In the genomic region with DNA sequence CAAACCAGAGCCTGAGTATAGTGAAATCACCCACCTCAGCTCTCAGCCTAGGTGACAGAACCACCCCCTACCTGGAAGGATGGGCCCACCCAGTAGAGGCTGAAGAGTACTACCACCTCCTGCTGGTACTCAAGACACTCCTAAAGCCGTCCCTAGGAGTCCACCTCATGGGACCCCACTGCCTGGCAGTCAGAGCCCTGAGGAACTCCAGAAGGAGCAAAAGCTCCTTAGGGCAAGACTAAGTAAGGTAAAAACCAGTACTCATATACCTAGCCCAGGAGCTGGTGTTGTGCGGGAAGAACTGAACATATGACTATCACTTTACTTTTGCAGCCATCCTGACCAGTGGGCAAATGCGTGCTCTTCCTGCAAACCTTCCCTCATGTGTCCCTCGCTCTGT, we compare ENCODE assay signal across 30 cellular contexts.
"Had no signal": no experiment of that assay in that cellular context is flagged by ENCODE, and none has a peak within 500 bp of the region (broad histone marks: within the 10 kb centered on the region; RNA-seq: fewer than 3 reads in every experiment).

No MANE protein-coding gene starts in this region.

- H3K4me2 ChIP-seq: SK-N-SH had no signal

- H3K4me1 ChIP-seq: ascending aorta, Peyer's patch, SJSA1 had no signal

- H3K9me3 ChIP-seq: ascending aorta, MG63, Peyer's patch, SJSA1, SK-N-SH had no signal

- ATAC-seq: activated CD4-positive, alpha-beta T cell treated with anti-CD3 and anti-CD28 coated beads for 36 hours; activated CD4-positive, CD25-positive, alpha-beta regulatory T cell treated with anti-CD3 and anti-CD28 coated beads, Interleukin-2, amount 50 U/mL, for 24 hours; activated CD8-positive, alpha-beta memory T cell treated with anti-CD3 and anti-CD28 coated beads, Interleukin-2, amount 10 ng/mL, durations not matched to agents 7 days and 5 days; PC-3; WTC11 had no signal

- DNase-seq: activated CD4-positive, alpha-beta memory T cell treated with anti-CD3 and anti-CD28 coated beads, Interleukin-2, amount 10 ng/mL, durations not matched to agents 7 days and 5 days; activated CD4-positive, alpha-beta T cell treated with anti-CD3 and anti-CD28 coated beads for 36 hours; activated CD8-positive, alpha-beta memory T cell treated with anti-CD3 and anti-CD28 coated beads, Interleukin-2, amount 10 ng/mL, durations not matched to agents 7 days and 5 days; activated gamma-delta T cell; activated naive CD4-positive, alpha-beta T cell treated with Interleukin-2 at 50 U/mL for 16 hours; activated naive CD8-positive, alpha-beta T cell treated with anti-CD3 and anti-CD28 coated beads, Interleukin-2, amount 10 ng/mL, durations not matched to agents 7 days and 5 days; activated T-cell treated with anti-CD3 and anti-CD28 coated beads, Interleukin-2, amount 50 U/mL, for 24 hours; amygdala; Kasumi-1; KG1; MG63; NCI-H1048; NCI-H1436 treated with DMSO at 0.1 percent for 48 hours; NCI-H1694 treated with DMSO at 0.1 percent for 48 hours; NCI-H2029; NCI-H345; NCI-H524 treated with DMSO at 0.1 percent for 48 hours; NCI-H748 treated with DMSO at 0.1 percent for 48 hours; NK-92 treated with Interleukin-12 subunit alpha and Interleukin-12 subunit beta, amount 100 ng/mL, for 24 hours; PC-3; Peyer's patch; RPMI8226; SHP77 treated with DMSO at 0.1 percent for 48 hours; SK-N-SH had no signal

- H3K27ac ChIP-seq: ascending aorta, Peyer's patch, SJSA1 had no signal

- H3K4me3 ChIP-seq: ascending aorta, cardiac muscle cell, MG63, Peyer's patch, SJSA1 had no signal

- H3K27me3 ChIP-seq: ascending aorta, cardiac muscle cell, MG63, Peyer's patch, SJSA1 had no signal

- H3K9ac ChIP-seq: SK-N-SH had no signal

- FAIRE-seq: TTC549 had no signal
